ENCODE assay signal across 8 cellular contexts in the genomic region with DNA sequence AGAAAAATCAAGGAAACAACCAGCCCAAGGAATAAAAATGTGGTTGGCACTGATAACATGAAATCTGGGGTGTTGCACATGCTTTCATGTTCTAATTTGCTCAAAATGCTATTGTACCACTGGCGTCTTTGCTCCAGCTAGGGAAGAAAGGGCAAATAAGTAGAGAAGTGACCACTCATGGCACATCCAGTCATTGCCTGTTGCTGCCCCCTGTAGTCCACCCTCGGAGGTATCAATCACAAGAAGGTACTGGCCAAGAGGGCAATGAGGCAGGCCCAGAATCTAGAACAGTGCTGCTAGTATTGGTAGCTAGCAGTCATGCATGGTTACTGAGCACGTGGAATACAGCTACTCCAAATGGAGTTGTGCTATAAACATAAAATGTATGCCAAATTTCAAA.
DNase-seq lines count a peak whose midpoint lies in the region; ATAC-seq and TF ChIP-seq lines count a peak whose summit lies in the region.

No MANE protein-coding gene starts in this region.

- H3K9me3 Mint-ChIP-seq in MCF 10A (ENCODE audit: unreplicated experiment): no peaks in the 10 kb centered on the region

- H3K27ac Mint-ChIP-seq in MCF 10A (ENCODE audit: low read depth, unreplicated experiment): no peak overlapping the region

- H3K4me3 ChIP-seq in breast epithelium (no peak overlapping the region), upper lobe of right lung (no peak overlapping the region)

- H3K27me3 ChIP-seq in breast epithelium: no peaks in the 10 kb centered on the region
- no peaks in the 10 kb centered on the region for H3K27me3 ChIP-seq in upper lobe of right lung

- POLR2A ChIA-PET in MCF 10A (lab: Yijun Ruan, JAX): interaction anchor here (0.7 to 1.7 kb wide), 2 partner anchors 166 to 611 kb away, joined by 4 to 7 read pairs; no protein-coding TSS in a partner anchor

- peaks cover 7% of the 10 kb centered on the region for H3K4me1 Mint-ChIP-seq in MCF 10A (ENCODE audit: insufficient read depth, unreplicated experiment)

- H3K4me3 Mint-ChIP-seq in MCF 10A (ENCODE audit: unreplicated experiment): no peak overlapping the region

- ATAC-seq in upper lobe of right lung: peak; percentile 70

- H3K27ac ChIP-seq in breast epithelium (no peak overlapping the region), upper lobe of right lung (no peak overlapping the region), caudate nucleus (ENCODE audit: low read depth, low read length) (no peak overlapping the region)

- DNase-seq in MCF 10A (ENCODE audit: unreplicated experiment) (peak; percentile 52), breast epithelium (ENCODE audit: low spot score in 2 of 2) (no peak), NCI-H748 (lab: John Stamatoyannopoulos, UW; ENCODE audit: unreplicated experiment) (peak; percentile 66), erythroblast (lab: John Stamatoyannopoulos, UW) (peak; percentile 14 to 16), upper lobe of right lung (no peak), T-helper 2 cell (no peak), epidermal melanocyte (ENCODE audit: insufficient read length, low spot score) (no peak), caudate nucleus (lab: John Stamatoyannopoulos, UW) (no peak)

- intact Hi-C loops in MCF 10A (cut with micrococcal nuclease) (loop anchor here (1.0 kb wide), 1 partner anchor 166 kb away; no protein-coding TSS in a partner anchor), breast epithelium (cut with DNase I; ENCODE audit: low total_unique reads) (no loop called here), upper lobe of right lung (cut with DNase I) (no loop called here)

- peak; percentile 26 for TF ChIP-seq CTCF in MCF 10A (IDR thresholded peaks at IDR 0.05; ENCODE audit: unreplicated experiment)
- TF ChIP-seq CTCF in breast epithelium (IDR thresholded peaks at IDR 0.05): no peak
- TF ChIP-seq CTCF in upper lobe of right lung (IDR thresholded peaks at IDR 0.05): peak; percentile 11

- H3K4me1 ChIP-seq in breast epithelium (no peaks in the 10 kb centered on the region), upper lobe of right lung (peaks cover 9% of the 10 kb centered on the region)

- no peak for TF ChIP-seq POLR2A in breast epithelium (IDR thresholded peaks at IDR 0.05)
- TF ChIP-seq POLR2A in erythroblast (IDR thresholded peaks at IDR 0.05; ENCODE audit: low read length): no peak

- H3K36me3 Mint-ChIP-seq in MCF 10A (ENCODE audit: insufficient read depth, unreplicated experiment): no peaks in the 10 kb centered on the region

- H3K9me3 ChIP-seq in breast epithelium (no peaks in the 10 kb centered on the region), upper lobe of right lung (no peaks in the 10 kb centered on the region)

- no peaks in the 10 kb centered on the region for H3K36me3 ChIP-seq in breast epithelium
- no peaks in the 10 kb centered on the region for H3K36me3 ChIP-seq in upper lobe of right lung

- H3K27me3 Mint-ChIP-seq in MCF 10A (ENCODE audit: insufficient read depth, unreplicated experiment): peaks cover 4% of the 10 kb centered on the region

- CTCF ChIA-PET in MCF 10A (lab: Yijun Ruan, JAX): interaction anchor here (0.7 to 2.8 kb wide), 4 partner anchors 165 to 773 kb away, joined by 3 to 14 read pairs (median 4); no protein-coding TSS in a partner anchor

- BruUV-seq in MCF 10A (replicated peaks; lab: Mats Ljungman, UMichigan): no TSS peak

Comparison
In these comparisons a context has a peak if more than half of its experiments do, and no peak if none do; other contexts are left out.
1. DNase-seq: peak in MCF 10A (single experiment), NCI-H748 (single experiment) and erythroblast (2 of 2); none in breast epithelium (0 of 2), upper lobe of right lung (single experiment), T-helper 2 cell (0 of 5), epidermal melanocyte (single experiment) and caudate nucleus (0 of 61).
2. CTCF ChIP-seq: peak in MCF 10A (single experiment) and upper lobe of right lung (single experiment); none in breast epithelium (0 of 3).